In the genomic region with DNA sequence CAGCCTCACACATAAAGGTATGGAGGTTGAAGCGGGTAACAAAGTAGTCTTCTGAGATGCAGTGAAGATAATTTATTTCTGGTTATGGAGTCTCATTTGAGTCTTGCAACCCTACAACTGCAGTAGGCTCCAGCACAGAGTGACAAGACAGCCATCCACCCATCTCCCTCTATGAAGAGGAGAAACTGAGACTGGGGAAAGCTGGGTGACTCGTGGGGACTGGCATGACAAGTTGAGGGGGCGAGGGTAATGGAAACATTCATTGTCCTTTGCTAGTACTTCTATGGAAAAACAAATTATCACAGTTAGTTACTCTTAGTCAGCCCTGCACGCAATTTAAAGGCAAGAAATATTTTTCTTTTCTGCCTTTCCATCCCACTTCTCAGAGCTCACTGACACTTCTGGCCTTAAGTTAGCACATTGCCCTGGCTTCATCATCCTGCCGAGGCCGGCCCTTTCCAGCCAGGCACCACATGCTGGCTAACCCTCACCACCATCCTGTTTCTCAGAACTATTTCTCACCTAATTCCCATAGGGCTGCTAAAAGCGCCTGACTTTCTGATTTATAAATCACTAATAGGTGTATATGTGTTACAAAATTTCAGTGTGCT, we compare ENCODE assay signal across 18 cellular contexts.
A peak's percentile ranks its signal among the peaks of the same experiment; 100 is the strongest.
DNase-seq lines count a peak whose midpoint lies in the region; ATAC-seq lines count a peak whose summit lies in the region.
"Had no signal": no experiment of that assay in that cellular context is flagged by ENCODE, and none has a peak within 500 bp of the region (broad histone marks: within the 10 kb centered on the region; RNA-seq: fewer than 3 reads in every experiment).

No MANE protein-coding gene starts in this region.

- H3K4me1 ChIP-seq in mesendoderm (ENCODE audit: control insufficient read depth, low read depth, low read length): peaks cover 5% of the 10 kb centered on the region
- H3K4me1 ChIP-seq: foreskin keratinocyte had no signal

- H3K9ac ChIP-seq in mesendoderm (ENCODE audit: low read length): no peak overlapping the region

- no peak overlapping the region for H3K4me2 ChIP-seq in mesendoderm (ENCODE audit: low read length)

- H3K9me3 Mint-ChIP-seq in activated T-cell treated with anti-CD3 and anti-CD28 coated beads, Interleukin-2, amount 50 U/mL, for 4 hours: peaks cover 3% of the 10 kb centered on the region

- ATAC-seq in activated T-cell treated with anti-CD3 and anti-CD28 coated beads, Interleukin-2, amount 50 U/mL, for 4 hours: peak; percentile 70 to 76
- ATAC-seq in HG02571 (IDR thresholded peaks at IDR 0.05; ENCODE audit: unreplicated experiment): no peak
- ATAC-seq: activated CD4-positive, CD25-positive, alpha-beta regulatory T cell treated with anti-CD3 and anti-CD28 coated beads, Interleukin-2, amount 50 U/mL, for 24 hours; foreskin keratinocyte; PC-3 had no signal

- H3K36me3 ChIP-seq in mesendoderm (ENCODE audit: control insufficient read depth, insufficient read depth, low read length): no peaks in the 10 kb centered on the region
- H3K36me3 ChIP-seq: neutrophil had no signal

- H3K27ac ChIP-seq in mesendoderm (ENCODE audit: low read depth, low read length): peak overlapping the region; percentile 1
- H3K27ac ChIP-seq: foreskin keratinocyte, neutrophil had no signal

- no peak overlapping the region for H2BK5ac ChIP-seq in mesendoderm (ENCODE audit: low read length)

- DNase-seq in activated CD4-positive, alpha-beta T cell treated with anti-CD3 and anti-CD28 coated beads, Interleukin-2, amount 50 U/mL, for 48 hours: peak; percentile 46 to 63
- DNase-seq in activated CD4-positive, alpha-beta T cell treated with anti-CD3 and anti-CD28 coated beads, Interleukin-2, amount 50 U/mL, for 1 hour: no peak
- DNase-seq in activated T-cell treated with anti-CD3 and anti-CD28 coated beads, Interleukin-2, amount 50 U/mL, for 4 hours: no peak
- peak; percentile 71 for DNase-seq in mesendoderm
- DNase-seq in stimulated activated CD4-positive, alpha-beta T cell treated with anti-CD3 and anti-CD28 coated beads, Interleukin-4, amount 100 ng/mL, for 4 hours: peak; percentile 17 to 30
- DNase-seq in NCI-H1092 (lab: John Stamatoyannopoulos, UW): no peak
- DNase-seq in AG20443 (ENCODE audit: low spot score): no peak
- DNase-seq: activated gamma-delta T cell, foreskin keratinocyte, midbrain, NCI-H2107, NCI-H748 treated with DMSO at 0.1 percent for 48 hours, PC-3, retina had no signal

- peak overlapping the region; percentile 66 for H3K56ac ChIP-seq in mesendoderm (ENCODE audit: low read length)

- peak overlapping the region; percentile 51 for H2BK120ac ChIP-seq in mesendoderm (ENCODE audit: low read depth, low read length)

- H3K23ac ChIP-seq in mesendoderm (ENCODE audit: low read length): no peak overlapping the region

- H4K8ac ChIP-seq in mesendoderm (ENCODE audit: low read depth, low read length): no peak overlapping the region

- H3K36me3 Mint-ChIP-seq in activated T-cell treated with anti-CD3 and anti-CD28 coated beads, Interleukin-2, amount 50 U/mL, for 4 hours (ENCODE audit: insufficient read depth): no peaks in the 10 kb centered on the region
- H3K36me3 Mint-ChIP-seq: brain had no signal

- no peak overlapping the region for H2AK5ac ChIP-seq in mesendoderm (ENCODE audit: low read length)

- no peak overlapping the region for H3K4me3 ChIP-seq in mesendoderm (ENCODE audit: low read length)

- no peak overlapping the region for H3K4me3 Mint-ChIP-seq in activated T-cell treated with anti-CD3 and anti-CD28 coated beads, Interleukin-2, amount 50 U/mL, for 4 hours
- H3K4me3 Mint-ChIP-seq: brain had no signal

- H3K27me3 Mint-ChIP-seq in activated T-cell treated with anti-CD3 and anti-CD28 coated beads, Interleukin-2, amount 50 U/mL, for 4 hours (ENCODE audit: low read depth): no peaks in the 10 kb centered on the region

- no peak overlapping the region for H4K5ac ChIP-seq in mesendoderm (ENCODE audit: low read length)

- no peaks in the 10 kb centered on the region for H3K27me3 ChIP-seq in mesendoderm (ENCODE audit: insufficient read depth, low read length, poor library complexity)
- H3K27me3 ChIP-seq: foreskin keratinocyte, neutrophil had no signal

- no peak overlapping the region for H2BK15ac ChIP-seq in mesendoderm (replicated peaks; ENCODE audit: low read depth)

- H3K4me1 Mint-ChIP-seq in activated T-cell treated with anti-CD3 and anti-CD28 coated beads, Interleukin-2, amount 50 U/mL, for 4 hours (ENCODE audit: low read depth): peaks cover 31% of the 10 kb centered on the region
- H3K4me1 Mint-ChIP-seq: brain had no signal

- no peak overlapping the region for H3K4ac ChIP-seq in mesendoderm (ENCODE audit: low read depth, low read length)

- H3K79me2 ChIP-seq in mesendoderm (ENCODE audit: control insufficient read depth, insufficient read depth, low read length): no peaks in the 10 kb centered on the region

- no CpG with 5 or more reads among the region's 7 CpGs for WGBS in mesendoderm (ENCODE audit: extremely low coverage, insufficient coverage, low lambda C conversion rate)

- H3K18ac ChIP-seq in mesendoderm (ENCODE audit: low read length): peak overlapping the region; percentile 70

- H3K79me1 ChIP-seq in mesendoderm (ENCODE audit: low read length): no peaks in the 10 kb centered on the region

Comparison
In these comparisons a context has a peak if more than half of its experiments do, and no peak if none do; other contexts are left out.
1. DNase-seq: peak in activated CD4-positive, alpha-beta T cell treated with anti-CD3 and anti-CD28 coated beads, Interleukin-2, amount 50 U/mL, for 48 hours (2 of 2), mesendoderm (single experiment) and stimulated activated CD4-positive, alpha-beta T cell treated with anti-CD3 and anti-CD28 coated beads, Interleukin-4, amount 100 ng/mL, for 4 hours (2 of 2); none in activated CD4-positive, alpha-beta T cell treated with anti-CD3 and anti-CD28 coated beads, Interleukin-2, amount 50 U/mL, for 1 hour (single experiment), activated T-cell treated with anti-CD3 and anti-CD28 coated beads, Interleukin-2, amount 50 U/mL, for 4 hours (single experiment), NCI-H1092 (single experiment) and AG20443 (single experiment).